Comparison of ENCODE assay signal across 24 cellular contexts in genomic region chr13:94140027-94140426, GRCh38.
"Had no signal": no experiment of that assay in that cellular context is flagged by ENCODE, and none has a peak within 500 bp of the region (broad histone marks: within the 10 kb centered on the region; RNA-seq: fewer than 3 reads in every experiment).

No MANE protein-coding gene starts in this region.

- H3K9me3 Mint-ChIP-seq: activated B cell treated with CpG ODN at 0.5 μM for 24 hours; activated CD4-positive, alpha-beta memory T cell treated with anti-CD3 and anti-CD28 coated beads for 36 hours; activated naive CD4-positive, alpha-beta T cell treated with anti-CD3 and anti-CD28 coated beads for 36 hours; activated naive CD4-positive, alpha-beta T cell treated with anti-CD3 and anti-CD28 coated beads, Interleukin-2, amount 50 U/mL, for 72 hours; activated T-cell treated with anti-CD3 and anti-CD28 coated beads, Interleukin-2, amount 50 U/mL, for 4 hours; activated T-helper 1 cell treated with anti-CD3 and anti-CD28 coated beads, Interleukin-12 subunit alpha, Interleukin-12 subunit beta, Interleukin-2, Interleukin-4 antibody, amounts not matched to agents 30 ng/mL and 10 ng/mL and 1 ng/mL, durations not matched to agents 14 hours and 24 hours and 36 hours; T-helper 1 cell treated with Interleukin-12 subunit alpha and Interleukin-12 subunit beta and Interleukin-4 antibody, amounts not matched to agents 30 μg/mL and 1 μg/mL, for 36 hours; T-helper 2 cell treated with Interferon-gamma antibody and Interleukin-4, amounts not matched to agents 5 μg/mL and 100 μg/mL, for 36 hours had no signal

- H3K27me3 ChIP-seq: adrenal gland, body of pancreas, breast epithelium had no signal

- H3K27ac ChIP-seq: adrenal gland, body of pancreas, breast epithelium, RWPE1 had no signal

- H3K4me1 Mint-ChIP-seq: activated B cell treated with CpG ODN at 0.5 μM for 24 hours had no signal

- H3K36me3 Mint-ChIP-seq: activated CD4-positive, alpha-beta memory T cell treated with anti-CD3 and anti-CD28 coated beads for 36 hours; activated naive CD4-positive, alpha-beta T cell treated with anti-CD3 and anti-CD28 coated beads, Interleukin-2, amount 50 U/mL, for 72 hours had no signal

- H3K27me3 Mint-ChIP-seq: activated B cell treated with CpG ODN at 0.5 μM for 24 hours; activated CD4-positive, alpha-beta memory T cell treated with anti-CD3 and anti-CD28 coated beads for 36 hours had no signal

- H3K4me3 Mint-ChIP-seq: activated B cell treated with CpG ODN at 0.5 μM for 24 hours; activated CD4-positive, alpha-beta memory T cell treated with anti-CD3 and anti-CD28 coated beads for 36 hours; activated naive CD4-positive, alpha-beta T cell treated with anti-CD3 and anti-CD28 coated beads for 36 hours; activated T-cell treated with anti-CD3 and anti-CD28 coated beads, Interleukin-2, amount 50 U/mL, for 4 hours; activated T-helper 1 cell treated with anti-CD3 and anti-CD28 coated beads, Interleukin-12 subunit alpha, Interleukin-12 subunit beta, Interleukin-2, Interleukin-4 antibody, amounts not matched to agents 30 ng/mL and 10 ng/mL and 1 ng/mL, durations not matched to agents 14 hours and 24 hours and 36 hours; T-helper 1 cell treated with Interleukin-12 subunit alpha and Interleukin-12 subunit beta and Interleukin-4 antibody, amounts not matched to agents 30 μg/mL and 1 μg/mL, for 36 hours; T-helper 2 cell treated with Interferon-gamma antibody and Interleukin-4, amounts not matched to agents 5 μg/mL and 100 μg/mL, for 36 hours had no signal

- ATAC-seq: activated naive CD4-positive, alpha-beta T cell treated with anti-CD3 and anti-CD28 coated beads, Interleukin-2, amount 50 U/mL, for 72 hours; activated T-cell treated with anti-CD3 and anti-CD28 coated beads, Interleukin-2, amount 50 U/mL, for 4 hours; body of pancreas; PC-3; Right ventricle myocardium inferior had no signal

- H3K27ac Mint-ChIP-seq: activated B cell treated with CpG ODN at 0.5 μM for 24 hours; activated CD4-positive, alpha-beta memory T cell treated with anti-CD3 and anti-CD28 coated beads for 36 hours; activated naive CD4-positive, alpha-beta T cell treated with anti-CD3 and anti-CD28 coated beads for 36 hours; activated naive CD4-positive, alpha-beta T cell treated with anti-CD3 and anti-CD28 coated beads, Interleukin-2, amount 50 U/mL, for 72 hours; activated T-helper 1 cell treated with anti-CD3 and anti-CD28 coated beads, Interleukin-12 subunit alpha, Interleukin-12 subunit beta, Interleukin-2, Interleukin-4 antibody, amounts not matched to agents 30 ng/mL and 10 ng/mL and 1 ng/mL, durations not matched to agents 14 hours and 24 hours and 36 hours; T-helper 1 cell treated with Interleukin-12 subunit alpha and Interleukin-12 subunit beta and Interleukin-4 antibody, amounts not matched to agents 30 μg/mL and 1 μg/mL, for 36 hours; T-helper 2 cell treated with Interferon-gamma antibody and Interleukin-4, amounts not matched to agents 5 μg/mL and 100 μg/mL, for 36 hours had no signal

- H3K4me1 ChIP-seq: adrenal gland, body of pancreas, breast epithelium had no signal

- H3K9me3 ChIP-seq: adrenal gland, body of pancreas, breast epithelium had no signal

- DNase-seq: activated B cell treated with CpG ODN at 0.5 μM for 24 hours; activated CD4-positive, alpha-beta memory T cell treated with anti-CD3 and anti-CD28 coated beads for 36 hours; activated CD4-positive, alpha-beta T cell treated with anti-CD3 and anti-CD28 coated beads for 4 hours; activated CD4-positive, alpha-beta T cell treated with anti-CD3 and anti-CD28 coated beads, Interleukin-2, amount 50 U/mL, for 1 hour; activated CD4-positive, CD25-positive, alpha-beta regulatory T cell treated with anti-CD3 and anti-CD28 coated beads, Interleukin-2, amount 50 U/mL, for 72 hours; activated CD8-positive, alpha-beta memory T cell treated with anti-CD3 and anti-CD28 coated beads, Interleukin-2, amount 50 U/mL, for 4 hours; activated gamma-delta T cell treated with Interleukin-2 at 50 U/mL for 16 hours; activated naive CD4-positive, alpha-beta T cell treated with anti-CD3 and anti-CD28 coated beads for 36 hours; activated T-cell treated with anti-CD3 and anti-CD28 coated beads for 4 hours; activated T-cell treated with anti-CD3 and anti-CD28 coated beads, Interleukin-2, amount 50 U/mL, for 4 hours; adrenal gland; body of pancreas; NCI-H187; NCI-H2107; NCI-H2227 treated with DMSO at 0.1 percent for 48 hours; NCI-H510A treated with DMSO at 0.1 percent for 48 hours; PC-3 had no signal

- H3K36me3 ChIP-seq: adrenal gland, breast epithelium had no signal

- H3K4me3 ChIP-seq: adrenal gland, body of pancreas, breast epithelium had no signal
